ENCODE assay signal across 2 cellular contexts in the genomic region with DNA sequence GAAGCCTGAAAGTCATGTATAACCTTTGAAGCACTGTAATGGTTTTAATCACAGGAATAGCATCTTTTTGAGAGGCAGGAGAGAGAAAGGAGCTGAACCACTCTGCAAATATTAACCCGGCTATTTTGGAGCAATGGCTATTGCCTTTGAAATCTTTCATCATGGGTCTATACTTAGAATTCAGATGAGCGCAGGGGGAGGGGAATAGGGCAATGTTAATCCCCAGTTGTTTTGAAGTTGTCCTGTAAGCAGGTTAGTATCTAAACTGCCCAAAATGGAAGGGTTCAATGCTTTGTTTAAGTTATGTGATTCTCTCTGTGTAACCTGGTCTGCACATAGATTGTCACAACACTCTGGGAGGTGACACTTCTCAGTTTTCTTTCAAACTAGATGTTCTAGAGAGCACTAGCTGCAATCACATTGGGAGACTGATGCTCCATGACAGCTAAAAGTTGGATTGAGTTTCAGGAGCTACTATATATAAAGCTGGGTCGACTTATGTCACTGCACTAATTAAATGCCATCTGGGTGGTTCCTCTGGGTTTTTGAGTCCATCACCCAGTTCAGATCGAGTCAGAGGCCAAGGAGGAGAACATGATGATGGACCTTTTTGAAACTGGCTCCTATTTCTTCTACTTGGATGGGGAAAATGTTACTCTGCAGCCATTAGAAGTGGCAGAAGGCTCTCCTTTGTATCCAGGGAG.
TF ChIP-seq lines count a peak whose summit lies in the region.

A gene (plus strand): TSS at position 509 of the 704 bp plus-strand sequence. CDS start 86 bp downstream, at position 595.

TF ChIP-seq in liver, 16 proteins besides CTCF, POLR2A, EP300 and RAD21:
- TF ChIP-seq, protein P1, sequence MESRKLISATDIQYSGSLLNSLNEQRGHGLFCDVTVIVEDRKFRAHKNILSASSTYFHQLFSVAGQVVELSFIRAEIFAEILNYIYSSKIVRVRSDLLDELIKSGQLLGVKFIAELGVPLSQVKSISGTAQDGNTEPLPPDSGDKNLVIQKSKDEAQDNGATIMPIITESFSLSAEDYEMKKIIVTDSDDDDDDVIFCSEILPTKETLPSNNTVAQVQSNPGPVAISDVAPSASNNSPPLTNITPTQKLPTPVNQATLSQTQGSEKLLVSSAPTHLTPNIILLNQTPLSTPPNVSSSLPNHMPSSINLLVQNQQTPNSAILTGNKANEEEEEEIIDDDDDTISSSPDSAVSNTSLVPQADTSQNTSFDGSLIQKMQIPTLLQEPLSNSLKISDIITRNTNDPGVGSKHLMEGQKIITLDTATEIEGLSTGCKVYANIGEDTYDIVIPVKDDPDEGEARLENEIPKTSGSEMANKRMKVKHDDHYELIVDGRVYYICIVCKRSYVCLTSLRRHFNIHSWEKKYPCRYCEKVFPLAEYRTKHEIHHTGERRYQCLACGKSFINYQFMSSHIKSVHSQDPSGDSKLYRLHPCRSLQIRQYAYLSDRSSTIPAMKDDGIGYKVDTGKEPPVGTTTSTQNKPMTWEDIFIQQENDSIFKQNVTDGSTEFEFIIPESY (IDR thresholded peaks at IDR 0.05): no peak
- TF ChIP-seq SP1 (IDR thresholded peaks at IDR 0.05) (no peak), HNF4A (conservative IDR thresholded peaks at IDR 0.05) (no peak), GABPA (IDR thresholded peaks at IDR 0.05 in 1 of 2, conservative IDR thresholded peaks at IDR 0.05 in 1 of 2) (no peak), TAF1 (conservative IDR thresholded peaks at IDR 0.05) (no peak), FOXA2 (IDR thresholded peaks at IDR 0.05) (no peak), RXRA (IDR thresholded peaks at IDR 0.05) (no peak), NR2F2 (IDR thresholded peaks at IDR 0.05) (no peak), JUND (IDR thresholded peaks at IDR 0.05) (no peak)
- TF ChIP-seq, protein P2, sequence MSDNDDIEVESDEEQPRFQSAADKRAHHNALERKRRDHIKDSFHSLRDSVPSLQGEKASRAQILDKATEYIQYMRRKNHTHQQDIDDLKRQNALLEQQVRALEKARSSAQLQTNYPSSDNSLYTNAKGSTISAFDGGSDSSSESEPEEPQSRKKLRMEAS (IDR thresholded peaks at IDR 0.05): no peak
- TF ChIP-seq, protein P3, sequence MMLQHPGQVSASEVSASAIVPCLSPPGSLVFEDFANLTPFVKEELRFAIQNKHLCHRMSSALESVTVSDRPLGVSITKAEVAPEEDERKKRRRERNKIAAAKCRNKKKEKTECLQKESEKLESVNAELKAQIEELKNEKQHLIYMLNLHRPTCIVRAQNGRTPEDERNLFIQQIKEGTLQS (IDR thresholded peaks at IDR 0.05): no peak
- TF ChIP-seq, protein P4, sequence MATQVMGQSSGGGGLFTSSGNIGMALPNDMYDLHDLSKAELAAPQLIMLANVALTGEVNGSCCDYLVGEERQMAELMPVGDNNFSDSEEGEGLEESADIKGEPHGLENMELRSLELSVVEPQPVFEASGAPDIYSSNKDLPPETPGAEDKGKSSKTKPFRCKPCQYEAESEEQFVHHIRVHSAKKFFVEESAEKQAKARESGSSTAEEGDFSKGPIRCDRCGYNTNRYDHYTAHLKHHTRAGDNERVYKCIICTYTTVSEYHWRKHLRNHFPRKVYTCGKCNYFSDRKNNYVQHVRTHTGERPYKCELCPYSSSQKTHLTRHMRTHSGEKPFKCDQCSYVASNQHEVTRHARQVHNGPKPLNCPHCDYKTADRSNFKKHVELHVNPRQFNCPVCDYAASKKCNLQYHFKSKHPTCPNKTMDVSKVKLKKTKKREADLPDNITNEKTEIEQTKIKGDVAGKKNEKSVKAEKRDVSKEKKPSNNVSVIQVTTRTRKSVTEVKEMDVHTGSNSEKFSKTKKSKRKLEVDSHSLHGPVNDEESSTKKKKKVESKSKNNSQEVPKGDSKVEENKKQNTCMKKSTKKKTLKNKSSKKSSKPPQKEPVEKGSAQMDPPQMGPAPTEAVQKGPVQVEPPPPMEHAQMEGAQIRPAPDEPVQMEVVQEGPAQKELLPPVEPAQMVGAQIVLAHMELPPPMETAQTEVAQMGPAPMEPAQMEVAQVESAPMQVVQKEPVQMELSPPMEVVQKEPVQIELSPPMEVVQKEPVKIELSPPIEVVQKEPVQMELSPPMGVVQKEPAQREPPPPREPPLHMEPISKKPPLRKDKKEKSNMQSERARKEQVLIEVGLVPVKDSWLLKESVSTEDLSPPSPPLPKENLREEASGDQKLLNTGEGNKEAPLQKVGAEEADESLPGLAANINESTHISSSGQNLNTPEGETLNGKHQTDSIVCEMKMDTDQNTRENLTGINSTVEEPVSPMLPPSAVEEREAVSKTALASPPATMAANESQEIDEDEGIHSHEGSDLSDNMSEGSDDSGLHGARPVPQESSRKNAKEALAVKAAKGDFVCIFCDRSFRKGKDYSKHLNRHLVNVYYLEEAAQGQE (IDR thresholded peaks at IDR 0.05): no peak

TF ChIP-seq in HepG2, 621 proteins besides CTCF, POLR2A, EP300 and RAD21:
- TF ChIP-seq ZNF724P (CRISPR knock-in tag; IDR thresholded peaks at IDR 0.05; ENCODE audit: borderline replicate concordance) (no peak), ETV6 (CRISPR knock-in tag; conservative IDR thresholded peaks at IDR 0.05) (no peak), NBN (conservative IDR thresholded peaks at IDR 0.05) (no peak)
- TF ChIP-seq, protein P5, sequence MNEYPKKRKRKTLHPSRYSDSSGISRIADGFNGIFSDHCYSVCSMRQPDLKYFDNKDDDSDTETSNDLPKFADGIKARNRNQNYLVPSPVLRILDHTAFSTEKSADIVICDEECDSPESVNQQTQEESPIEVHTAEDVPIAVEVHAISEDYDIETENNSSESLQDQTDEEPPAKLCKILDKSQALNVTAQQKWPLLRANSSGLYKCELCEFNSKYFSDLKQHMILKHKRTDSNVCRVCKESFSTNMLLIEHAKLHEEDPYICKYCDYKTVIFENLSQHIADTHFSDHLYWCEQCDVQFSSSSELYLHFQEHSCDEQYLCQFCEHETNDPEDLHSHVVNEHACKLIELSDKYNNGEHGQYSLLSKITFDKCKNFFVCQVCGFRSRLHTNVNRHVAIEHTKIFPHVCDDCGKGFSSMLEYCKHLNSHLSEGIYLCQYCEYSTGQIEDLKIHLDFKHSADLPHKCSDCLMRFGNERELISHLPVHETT (CRISPR knock-in tag; conservative IDR thresholded peaks at IDR 0.05): no peak
- TF ChIP-seq, protein P6, sequence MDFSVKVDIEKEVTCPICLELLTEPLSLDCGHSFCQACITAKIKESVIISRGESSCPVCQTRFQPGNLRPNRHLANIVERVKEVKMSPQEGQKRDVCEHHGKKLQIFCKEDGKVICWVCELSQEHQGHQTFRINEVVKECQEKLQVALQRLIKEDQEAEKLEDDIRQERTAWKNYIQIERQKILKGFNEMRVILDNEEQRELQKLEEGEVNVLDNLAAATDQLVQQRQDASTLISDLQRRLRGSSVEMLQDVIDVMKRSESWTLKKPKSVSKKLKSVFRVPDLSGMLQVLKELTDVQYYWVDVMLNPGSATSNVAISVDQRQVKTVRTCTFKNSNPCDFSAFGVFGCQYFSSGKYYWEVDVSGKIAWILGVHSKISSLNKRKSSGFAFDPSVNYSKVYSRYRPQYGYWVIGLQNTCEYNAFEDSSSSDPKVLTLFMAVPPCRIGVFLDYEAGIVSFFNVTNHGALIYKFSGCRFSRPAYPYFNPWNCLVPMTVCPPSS (IDR thresholded peaks at IDR 0.05): no peak
- TF ChIP-seq, protein P7, sequence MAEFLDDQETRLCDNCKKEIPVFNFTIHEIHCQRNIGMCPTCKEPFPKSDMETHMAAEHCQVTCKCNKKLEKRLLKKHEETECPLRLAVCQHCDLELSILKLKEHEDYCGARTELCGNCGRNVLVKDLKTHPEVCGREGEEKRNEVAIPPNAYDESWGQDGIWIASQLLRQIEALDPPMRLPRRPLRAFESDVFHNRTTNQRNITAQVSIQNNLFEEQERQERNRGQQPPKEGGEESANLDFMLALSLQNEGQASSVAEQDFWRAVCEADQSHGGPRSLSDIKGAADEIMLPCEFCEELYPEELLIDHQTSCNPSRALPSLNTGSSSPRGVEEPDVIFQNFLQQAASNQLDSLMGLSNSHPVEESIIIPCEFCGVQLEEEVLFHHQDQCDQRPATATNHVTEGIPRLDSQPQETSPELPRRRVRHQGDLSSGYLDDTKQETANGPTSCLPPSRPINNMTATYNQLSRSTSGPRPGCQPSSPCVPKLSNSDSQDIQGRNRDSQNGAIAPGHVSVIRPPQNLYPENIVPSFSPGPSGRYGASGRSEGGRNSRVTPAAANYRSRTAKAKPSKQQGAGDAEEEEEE (CRISPR knock-in tag; IDR thresholded peaks at IDR 0.05; ENCODE audit: borderline replicate concordance): no peak
